Comparison of ENCODE assay signal across 1 cellular context in the genomic region with DNA sequence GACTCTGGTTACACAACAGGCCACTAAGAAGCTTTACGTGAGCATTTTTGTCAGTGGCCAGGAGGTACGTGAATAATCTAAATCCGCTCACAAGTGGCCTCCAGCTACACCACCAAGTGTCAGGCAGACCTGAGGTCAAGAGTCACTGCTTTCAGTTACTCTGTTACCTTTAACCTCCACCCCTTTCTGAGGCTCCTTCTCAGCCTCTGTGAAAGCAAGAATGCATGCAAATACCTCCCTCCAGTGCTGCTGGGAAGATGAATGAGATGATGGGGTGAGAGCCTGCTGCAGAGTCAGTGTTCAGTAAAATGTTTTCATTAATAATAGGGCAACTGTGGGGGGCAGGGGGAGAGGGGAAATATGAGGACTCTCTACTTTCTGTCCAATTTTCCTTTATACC.
TF ChIP-seq lines count a peak whose summit lies in the region.

No MANE protein-coding gene starts in this region.

TF ChIP-seq in GM23338, 12 proteins besides CTCF, POLR2A, EP300 and RAD21 (continued from another document):
- TF ChIP-seq, protein P1, sequence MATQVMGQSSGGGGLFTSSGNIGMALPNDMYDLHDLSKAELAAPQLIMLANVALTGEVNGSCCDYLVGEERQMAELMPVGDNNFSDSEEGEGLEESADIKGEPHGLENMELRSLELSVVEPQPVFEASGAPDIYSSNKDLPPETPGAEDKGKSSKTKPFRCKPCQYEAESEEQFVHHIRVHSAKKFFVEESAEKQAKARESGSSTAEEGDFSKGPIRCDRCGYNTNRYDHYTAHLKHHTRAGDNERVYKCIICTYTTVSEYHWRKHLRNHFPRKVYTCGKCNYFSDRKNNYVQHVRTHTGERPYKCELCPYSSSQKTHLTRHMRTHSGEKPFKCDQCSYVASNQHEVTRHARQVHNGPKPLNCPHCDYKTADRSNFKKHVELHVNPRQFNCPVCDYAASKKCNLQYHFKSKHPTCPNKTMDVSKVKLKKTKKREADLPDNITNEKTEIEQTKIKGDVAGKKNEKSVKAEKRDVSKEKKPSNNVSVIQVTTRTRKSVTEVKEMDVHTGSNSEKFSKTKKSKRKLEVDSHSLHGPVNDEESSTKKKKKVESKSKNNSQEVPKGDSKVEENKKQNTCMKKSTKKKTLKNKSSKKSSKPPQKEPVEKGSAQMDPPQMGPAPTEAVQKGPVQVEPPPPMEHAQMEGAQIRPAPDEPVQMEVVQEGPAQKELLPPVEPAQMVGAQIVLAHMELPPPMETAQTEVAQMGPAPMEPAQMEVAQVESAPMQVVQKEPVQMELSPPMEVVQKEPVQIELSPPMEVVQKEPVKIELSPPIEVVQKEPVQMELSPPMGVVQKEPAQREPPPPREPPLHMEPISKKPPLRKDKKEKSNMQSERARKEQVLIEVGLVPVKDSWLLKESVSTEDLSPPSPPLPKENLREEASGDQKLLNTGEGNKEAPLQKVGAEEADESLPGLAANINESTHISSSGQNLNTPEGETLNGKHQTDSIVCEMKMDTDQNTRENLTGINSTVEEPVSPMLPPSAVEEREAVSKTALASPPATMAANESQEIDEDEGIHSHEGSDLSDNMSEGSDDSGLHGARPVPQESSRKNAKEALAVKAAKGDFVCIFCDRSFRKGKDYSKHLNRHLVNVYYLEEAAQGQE (IDR thresholded peaks at IDR 0.05; ENCODE audit: unreplicated experiment), result no peak
- TF ChIP-seq CREB1 (CRISPR knock-in tag; IDR thresholded peaks at IDR 0.05; ENCODE audit: low read depth), result no peak
- TF ChIP-seq EZH2phosphoT487 (IDR thresholded peaks at IDR 0.05; ENCODE audit: unreplicated experiment), result no peak
